In genomic region chr19:18109363-18109730, GRCh38 we compare ENCODE assay signal across 1 cellular context.
TF ChIP-seq lines count a peak whose summit lies in the region.

No MANE protein-coding gene starts in this region.

TF ChIP-seq in HepG2, 621 proteins besides CTCF, POLR2A, EP300 and RAD21 (continued from another document and continues in another):
- TF ChIP-seq PAXIP1 (CRISPR knock-in tag; conservative IDR thresholded peaks at IDR 0.05) (peak; percentile 85), SP140L (CRISPR knock-in tag; IDR thresholded peaks at IDR 0.05; ENCODE audit: borderline replicate concordance) (no peak), SCMH1 (CRISPR knock-in tag; IDR thresholded peaks at IDR 0.05; ENCODE audit: borderline replicate concordance) (no peak), CBX2 (IDR thresholded peaks at IDR 0.05; ENCODE audit: low read depth, low read length) (no peak), CBX2 (CRISPR knock-in tag; IDR thresholded peaks at IDR 0.05; ENCODE audit: low read depth) (no peak), POGK (CRISPR knock-in tag; conservative IDR thresholded peaks at IDR 0.05) (0 out of 2 replicates have a peak, but pooled peaks have one; percentile 19), RFXAP (CRISPR knock-in tag; IDR thresholded peaks at IDR 0.05; ENCODE audit: borderline replicate concordance) (peak; percentile 45; the same call in 1 of the 2 replicates), ZNF850 (CRISPR knock-in tag; conservative IDR thresholded peaks at IDR 0.05) (no peak), MIER2 (CRISPR knock-in tag; IDR thresholded peaks at IDR 0.05) (no peak), ZNF660 (CRISPR knock-in tag; IDR thresholded peaks at IDR 0.05; ENCODE audit: borderline replicate concordance, low read depth) (no peak), ZNF496 (CRISPR knock-in tag; IDR thresholded peaks at IDR 0.05; ENCODE audit: insufficient replicate concordance) (no peak), DBP (CRISPR knock-in tag; IDR thresholded peaks at IDR 0.05; ENCODE audit: not compliant biosample characterization) (no peak), ZNF704 (CRISPR knock-in tag; IDR thresholded peaks at IDR 0.05; ENCODE audit: borderline replicate concordance) (no peak), GABPB1 (CRISPR knock-in tag; IDR thresholded peaks at IDR 0.05) (peak; percentile 3; the same call in 1 of the 2 replicates), ZKSCAN5 (CRISPR knock-in tag; IDR thresholded peaks at IDR 0.05) (0 out of 2 replicates have a peak, but pooled peaks have one; percentile 74), ZNF746 (CRISPR knock-in tag; IDR thresholded peaks at IDR 0.05) (no peak; the same call in 1 of the 2 replicates), ZBTB7A (CRISPR knock-in tag; IDR thresholded peaks at IDR 0.05) (0 out of 2 replicates have a peak, but pooled peaks have one; percentile 38), KLF16 (CRISPR knock-in tag; IDR thresholded peaks at IDR 0.05) (peak in 1 of 2 experiments; percentile 36; a peak in 2 of 4 replicates), ZNF737 (CRISPR knock-in tag; IDR thresholded peaks at IDR 0.05; ENCODE audit: borderline replicate concordance) (no peak), ZNF530 (CRISPR knock-in tag; IDR thresholded peaks at IDR 0.05; ENCODE audit: low read depth) (no peak), ZNF33B (CRISPR knock-in tag; IDR thresholded peaks at IDR 0.05) (no peak), ZBTB21 (CRISPR knock-in tag; IDR thresholded peaks at IDR 0.05) (no peak), RNF2 (conservative IDR thresholded peaks at IDR 0.05; ENCODE audit: low read depth) (0 out of 2 replicates have a peak, but pooled peaks have one; percentile 15), LBX2 (CRISPR knock-in tag; IDR thresholded peaks at IDR 0.05; ENCODE audit: borderline replicate concordance) (no peak), SP2 (CRISPR knock-in tag; IDR thresholded peaks at IDR 0.05) (no peak), ZNF674 (CRISPR knock-in tag; IDR thresholded peaks at IDR 0.05; ENCODE audit: low read depth) (no peak), NCOR1 (IDR thresholded peaks at IDR 0.05; ENCODE audit: borderline replicate concordance, low read length) (peak; percentile 71; the same call in 1 of the 2 replicates), SRSF4 (IDR thresholded peaks at IDR 0.05; ENCODE audit: low read depth, low read length, poor library complexity, severe bottlenecking) (no peak), TOE1 (CRISPR knock-in tag; IDR thresholded peaks at IDR 0.05) (no peak), MXI1 (IDR thresholded peaks at IDR 0.05; ENCODE audit: borderline replicate concordance, low read depth, low read length) (peak; percentile 13; the same call in 1 of the 3 replicates), ZNF777 (CRISPR knock-in tag; IDR thresholded peaks at IDR 0.05) (no peak), SUZ12 (IDR thresholded peaks at IDR 0.05; ENCODE audit: low read depth, low read length) (no peak), MIXL1 (CRISPR knock-in tag; IDR thresholded peaks at IDR 0.05) (no peak), ZNF639 (CRISPR knock-in tag; conservative IDR thresholded peaks at IDR 0.05) (no peak; the same call in 1 of the 2 replicates), HOXA5 (CRISPR knock-in tag; IDR thresholded peaks at IDR 0.05) (0 out of 2 replicates have a peak, but pooled peaks have one; percentile 16), MED8 (CRISPR knock-in tag; IDR thresholded peaks at IDR 0.05; ENCODE audit: insufficient replicate concordance) (no peak), MAFF (IDR thresholded peaks at IDR 0.05; ENCODE audit: low read depth, low read length) (no peak), THAP8 (CRISPR knock-in tag; IDR thresholded peaks at IDR 0.05; ENCODE audit: borderline replicate concordance) (no peak), PHF20 (CRISPR knock-in tag; IDR thresholded peaks at IDR 0.05) (no peak; the same call in 1 of the 2 replicates), ZNF644 (CRISPR knock-in tag; IDR thresholded peaks at IDR 0.05; ENCODE audit: low read depth) (peak; percentile 82; the same call in 1 of the 2 replicates), ZBTB7B (CRISPR knock-in tag; IDR thresholded peaks at IDR 0.05) (peak; percentile 79; the same call in 1 of the 2 replicates), ZNF691 (CRISPR knock-in tag; IDR thresholded peaks at IDR 0.05; ENCODE audit: borderline replicate concordance, low read depth) (no peak)
- TF ChIP-seq, protein P1, sequence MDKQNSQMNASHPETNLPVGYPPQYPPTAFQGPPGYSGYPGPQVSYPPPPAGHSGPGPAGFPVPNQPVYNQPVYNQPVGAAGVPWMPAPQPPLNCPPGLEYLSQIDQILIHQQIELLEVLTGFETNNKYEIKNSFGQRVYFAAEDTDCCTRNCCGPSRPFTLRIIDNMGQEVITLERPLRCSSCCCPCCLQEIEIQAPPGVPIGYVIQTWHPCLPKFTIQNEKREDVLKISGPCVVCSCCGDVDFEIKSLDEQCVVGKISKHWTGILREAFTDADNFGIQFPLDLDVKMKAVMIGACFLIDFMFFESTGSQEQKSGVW (CRISPR knock-in tag; IDR thresholded peaks at IDR 0.05; ENCODE audit: borderline replicate concordance): no peak
- TF ChIP-seq, protein P2, sequence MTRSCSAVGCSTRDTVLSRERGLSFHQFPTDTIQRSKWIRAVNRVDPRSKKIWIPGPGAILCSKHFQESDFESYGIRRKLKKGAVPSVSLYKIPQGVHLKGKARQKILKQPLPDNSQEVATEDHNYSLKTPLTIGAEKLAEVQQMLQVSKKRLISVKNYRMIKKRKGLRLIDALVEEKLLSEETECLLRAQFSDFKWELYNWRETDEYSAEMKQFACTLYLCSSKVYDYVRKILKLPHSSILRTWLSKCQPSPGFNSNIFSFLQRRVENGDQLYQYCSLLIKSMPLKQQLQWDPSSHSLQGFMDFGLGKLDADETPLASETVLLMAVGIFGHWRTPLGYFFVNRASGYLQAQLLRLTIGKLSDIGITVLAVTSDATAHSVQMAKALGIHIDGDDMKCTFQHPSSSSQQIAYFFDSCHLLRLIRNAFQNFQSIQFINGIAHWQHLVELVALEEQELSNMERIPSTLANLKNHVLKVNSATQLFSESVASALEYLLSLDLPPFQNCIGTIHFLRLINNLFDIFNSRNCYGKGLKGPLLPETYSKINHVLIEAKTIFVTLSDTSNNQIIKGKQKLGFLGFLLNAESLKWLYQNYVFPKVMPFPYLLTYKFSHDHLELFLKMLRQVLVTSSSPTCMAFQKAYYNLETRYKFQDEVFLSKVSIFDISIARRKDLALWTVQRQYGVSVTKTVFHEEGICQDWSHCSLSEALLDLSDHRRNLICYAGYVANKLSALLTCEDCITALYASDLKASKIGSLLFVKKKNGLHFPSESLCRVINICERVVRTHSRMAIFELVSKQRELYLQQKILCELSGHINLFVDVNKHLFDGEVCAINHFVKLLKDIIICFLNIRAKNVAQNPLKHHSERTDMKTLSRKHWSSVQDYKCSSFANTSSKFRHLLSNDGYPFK (CRISPR knock-in tag; IDR thresholded peaks at IDR 0.05; ENCODE audit: borderline replicate concordance): no peak; the same call in 1 of the 2 replicates
- TF ChIP-seq, protein P3, sequence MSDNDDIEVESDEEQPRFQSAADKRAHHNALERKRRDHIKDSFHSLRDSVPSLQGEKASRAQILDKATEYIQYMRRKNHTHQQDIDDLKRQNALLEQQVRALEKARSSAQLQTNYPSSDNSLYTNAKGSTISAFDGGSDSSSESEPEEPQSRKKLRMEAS (IDR thresholded peaks at IDR 0.05): no peak
- TF ChIP-seq, protein P4, sequence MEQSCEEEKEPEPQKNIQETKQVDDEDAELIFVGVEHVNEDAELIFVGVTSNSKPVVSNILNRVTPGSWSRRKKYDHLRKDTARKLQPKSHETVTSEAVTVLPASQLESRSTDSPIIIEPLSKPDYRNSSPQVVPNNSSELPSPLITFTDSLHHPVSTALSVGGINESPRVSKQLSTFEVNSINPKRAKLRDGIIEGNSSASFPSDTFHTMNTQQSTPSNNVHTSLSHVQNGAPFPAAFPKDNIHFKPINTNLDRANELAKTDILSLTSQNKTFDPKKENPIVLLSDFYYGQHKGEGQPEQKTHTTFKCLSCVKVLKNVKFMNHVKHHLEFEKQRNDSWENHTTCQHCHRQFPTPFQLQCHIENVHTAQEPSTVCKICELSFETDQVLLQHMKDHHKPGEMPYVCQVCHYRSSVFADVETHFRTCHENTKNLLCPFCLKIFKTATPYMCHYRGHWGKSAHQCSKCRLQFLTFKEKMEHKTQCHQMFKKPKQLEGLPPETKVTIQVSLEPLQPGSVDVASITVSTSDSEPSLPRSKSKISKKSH (CRISPR knock-in tag; IDR thresholded peaks at IDR 0.05; ENCODE audit: borderline replicate concordance): peak; percentile 80; the same call in 1 of the 2 replicates
